In the genomic region with DNA sequence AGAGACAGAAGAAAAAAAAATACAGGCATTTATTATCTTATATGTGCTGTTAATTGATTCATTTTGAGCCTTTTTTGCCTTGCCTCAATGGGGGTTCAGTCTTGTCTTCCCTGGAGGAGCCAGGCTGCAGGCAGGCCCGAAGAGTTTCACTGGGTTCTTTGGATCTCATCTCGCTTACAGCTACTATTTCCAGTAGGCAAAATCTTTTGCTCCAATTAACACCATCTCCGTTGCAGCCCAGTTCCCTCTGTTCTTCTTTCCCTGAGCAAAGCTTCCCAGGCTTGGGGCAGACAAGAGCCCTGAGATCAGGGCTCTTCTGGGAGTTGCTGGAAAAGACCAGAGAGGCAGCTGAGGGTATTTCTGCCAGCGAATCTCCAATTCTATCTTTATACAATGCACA, we compare ENCODE assay signal across 31 cellular contexts.
DNase-seq lines count a peak whose midpoint lies in the region; TF ChIP-seq lines count a peak whose summit lies in the region.
"Had no signal": no experiment of that assay in that cellular context is flagged by ENCODE, and none has a peak within 500 bp of the region (broad histone marks: within the 10 kb centered on the region; RNA-seq: fewer than 3 reads in every experiment).

No MANE protein-coding gene starts in this region.

- H3K27ac ChIP-seq in esophagus muscularis mucosa (replicated peaks in 1 of 4) = no peak overlapping the region
- H3K27ac ChIP-seq: 22Rv1; A549; BLaER1; BLaER1 treated with 17β-estradiol and CSF1 and Interleukin-3, amounts not matched to agents 10 nM and 100 nM; C4-2B had no signal

- H3K27me3 ChIP-seq in esophagus muscularis mucosa = no peaks in the 10 kb centered on the region
- H3K27me3 ChIP-seq: BE2C; BLaER1; BLaER1 treated with 17β-estradiol and CSF1 and Interleukin-3, amounts not matched to agents 10 nM and 100 nM had no signal

- H3K27ac Mint-ChIP-seq in osteocyte (ENCODE audit: unreplicated experiment) = no peak overlapping the region
- H3K27ac Mint-ChIP-seq: B cell; CD14-positive monocyte; CD4-positive, alpha-beta memory T cell; CD4-positive, alpha-beta T cell; CD8-positive, alpha-beta memory T cell; CD8-positive, alpha-beta T cell had no signal

- H3K4me1 ChIP-seq in esophagus muscularis mucosa = no peaks in the 10 kb centered on the region
- H3K4me1 ChIP-seq: A549, BE2C, Caco-2 had no signal

- no peaks in the 10 kb centered on the region for H3K27me3 Mint-ChIP-seq in osteocyte (ENCODE audit: unreplicated experiment)
- H3K27me3 Mint-ChIP-seq: B cell; CD4-positive, alpha-beta memory T cell; CD4-positive, alpha-beta T cell; CD4-positive, CD25-positive, alpha-beta regulatory T cell; CD8-positive, alpha-beta memory T cell had no signal

- intact Hi-C loops in esophagus muscularis mucosa (cut with DNase I) = no loop called here

- WGBS in esophagus muscularis mucosa = 77% methylated on average over 4 of the region's 4 CpGs

- no peaks in the 10 kb centered on the region for H3K36me3 Mint-ChIP-seq in osteocyte (ENCODE audit: unreplicated experiment)
- H3K36me3 Mint-ChIP-seq: CD14-positive monocyte; CD4-positive, alpha-beta memory T cell; CD4-positive, CD25-positive, alpha-beta regulatory T cell; CD8-positive, alpha-beta memory T cell; CD8-positive, alpha-beta T cell had no signal

- H3K9me3 Mint-ChIP-seq in osteocyte (ENCODE audit: unreplicated experiment) = peaks cover 32% of the 10 kb centered on the region
- H3K9me3 Mint-ChIP-seq: CD4-positive, alpha-beta memory T cell; CD8-positive, alpha-beta T cell had no signal

- no peaks in the 10 kb centered on the region for H3K9me3 ChIP-seq in esophagus muscularis mucosa
- H3K9me3 ChIP-seq: A549; BE2C; BLaER1; BLaER1 treated with 17β-estradiol and CSF1 and Interleukin-3, amounts not matched to agents 10 nM and 100 nM; Caco-2 had no signal

- no peak overlapping the region for H3K4me3 Mint-ChIP-seq in osteocyte (ENCODE audit: unreplicated experiment)
- H3K4me3 Mint-ChIP-seq: B cell; CD14-positive monocyte; CD4-positive, alpha-beta memory T cell; CD4-positive, alpha-beta T cell; CD4-positive, CD25-positive, alpha-beta regulatory T cell; CD8-positive, alpha-beta memory T cell; CD8-positive, alpha-beta T cell had no signal

- TF ChIP-seq EP300 in esophagus muscularis mucosa (IDR thresholded peaks at IDR 0.05) = no peak

- no peaks in the 10 kb centered on the region for H3K4me1 Mint-ChIP-seq in osteocyte (ENCODE audit: unreplicated experiment)
- H3K4me1 Mint-ChIP-seq: B cell; CD14-positive monocyte; CD4-positive, alpha-beta memory T cell; CD4-positive, CD25-positive, alpha-beta regulatory T cell; CD8-positive, alpha-beta memory T cell had no signal

- DNase-seq in esophagus muscularis mucosa (ENCODE audit: extremely low spot score) (peak; percentile 72), osteocyte (ENCODE audit: extremely low spot score, unreplicated experiment) (peak; percentile 51), epidermal melanocyte (ENCODE audit: insufficient read length, low spot score) (no peak), NCI-H526 treated with DMSO at 0.1 percent for 48 hours (lab: John Stamatoyannopoulos, UW) (no peak)
- DNase-seq: 8988T; ACHN; AML-193; BE2C; C1 segment of cervical spinal cord; Caco-2; Calu3; CD4-positive, alpha-beta memory T cell; CD4-positive, alpha-beta T cell; CD4-positive, CD25-positive, alpha-beta regulatory T cell; CD8-positive, alpha-beta memory T cell; CD8-positive, alpha-beta T cell; COR-L47; DMS 273 treated with DMSO at 0.1 percent for 48 hours; DMS153; DMS53; DMS79; DMS79 treated with DMSO at 0.1 percent for 48 hours; DND-41; EL had no signal

- TF ChIP-seq POLR2A in esophagus muscularis mucosa (IDR thresholded peaks at IDR 0.05; ENCODE audit: low read depth) = no peak

- TF ChIP-seq CTCF in esophagus muscularis mucosa (IDR thresholded peaks at IDR 0.05) (no peak), osteocyte (IDR thresholded peaks at IDR 0.05) (no peak)

- no peaks in the 10 kb centered on the region for H3K36me3 ChIP-seq in esophagus muscularis mucosa
- H3K36me3 ChIP-seq: BE2C; BLaER1; BLaER1 treated with 17β-estradiol and CSF1 and Interleukin-3, amounts not matched to agents 10 nM and 100 nM had no signal

- H3K4me3 ChIP-seq in esophagus muscularis mucosa = no peak overlapping the region
- H3K4me3 ChIP-seq: A549; BLaER1; BLaER1 treated with 17β-estradiol and CSF1 and Interleukin-3, amounts not matched to agents 10 nM and 100 nM had no signal

Comparison
In these comparisons a context has a peak if more than half of its experiments do, and no peak if none do; other contexts are left out.
1. DNase-seq: peak in esophagus muscularis mucosa (single experiment) and osteocyte (single experiment); none in epidermal melanocyte (single experiment) and NCI-H526 treated with DMSO at 0.1 percent for 48 hours (single experiment).